Comparison of ENCODE assay signal across 1 cellular context in genomic region chr2:71130325-71131260, GRCh38.
TF ChIP-seq lines count a peak whose summit lies in the region.

TSS of gene MPHOSPH10 (plus strand) at chr2:71130634. CDS start at chr2:71130666, 32 bp downstream.

TF ChIP-seq in K562, 482 proteins besides CTCF, POLR2A, EP300 and RAD21 (continued from another document):
- no peak for TF ChIP-seq CLOCK (CRISPR knock-in tag; IDR thresholded peaks at IDR 0.05; ENCODE audit: borderline replicate concordance)
- TF ChIP-seq THAP12 (CRISPR knock-in tag; IDR thresholded peaks at IDR 0.05), result no peak; the same call in 1 of the 2 replicates
- no peak for TF ChIP-seq FOXM1 (IDR thresholded peaks at IDR 0.05; ENCODE audit: low read depth)
- TF ChIP-seq FOXM1 (CRISPR knock-in tag; IDR thresholded peaks at IDR 0.05; ENCODE audit: low read depth), result no peak
- TF ChIP-seq THRB (CRISPR knock-in tag; conservative IDR thresholded peaks at IDR 0.05), result no peak
